In genomic region chr10:118844731-118845573, GRCh38 we compare ENCODE assay signal across 20 cellular contexts.
DNase-seq lines count a peak whose midpoint lies in the region; ATAC-seq, FAIRE-seq and TF ChIP-seq lines count a peak whose summit lies in the region.
"Had no signal": no experiment of that assay in that cellular context is flagged by ENCODE, and none has a peak within 500 bp of the region (broad histone marks: within the 10 kb centered on the region; RNA-seq: fewer than 3 reads in every experiment).

No MANE protein-coding gene starts in this region.

- no peaks in the 10 kb centered on the region for H3K36me3 Mint-ChIP-seq in progenitor cell of endocrine pancreas (ENCODE audit: insufficient read depth)
- H3K36me3 Mint-ChIP-seq: activated CD4-positive, alpha-beta memory T cell treated with anti-CD3 and anti-CD28 coated beads for 36 hours; natural killer cell treated with Interleukin-12 subunit alpha and Interleukin-12 subunit beta and Interleukin-15 and Interleukin-18, amount 100 ng/mL, for 72 hours had no signal

- DNase-seq in HK-2 (ENCODE audit: unreplicated experiment) (peak; percentile 31), RPMI7951 (ENCODE audit: low read depth) (peak; percentile 13), fibroblast of villous mesenchyme (ENCODE audit: low read depth) (peak; percentile 54), progenitor cell of endocrine pancreas (ENCODE audit: low spot score, unreplicated experiment) (no peak), pons (ENCODE audit: low spot score) (no peak), ecto neural progenitor cell (ENCODE audit: low spot score) (no peak), GM12892 (ENCODE audit: insufficient read length) (no peak)
- DNase-seq: activated CD4-positive, alpha-beta memory T cell treated with anti-CD3 and anti-CD28 coated beads for 36 hours; aorta; BE2C; NCI-H1417 treated with DMSO at 0.1 percent for 48 hours; NCI-H345; right lobe of liver; stimulated activated CD4-positive, alpha-beta T cell treated with anti-CD3 and anti-CD28 coated beads, Interleukin-2, amount 100 ng/mL, for 48 hours had no signal

- no peak overlapping the region for H3K4me3 Mint-ChIP-seq in progenitor cell of endocrine pancreas (ENCODE audit: low read depth)
- H3K4me3 Mint-ChIP-seq: activated CD4-positive, alpha-beta memory T cell treated with anti-CD3 and anti-CD28 coated beads for 36 hours; natural killer cell treated with Interleukin-12 subunit alpha and Interleukin-12 subunit beta and Interleukin-15 and Interleukin-18, amount 100 ng/mL, for 72 hours had no signal

- no peaks in the 10 kb centered on the region for H3K9me3 Mint-ChIP-seq in progenitor cell of endocrine pancreas (ENCODE audit: low read depth)
- H3K9me3 Mint-ChIP-seq: activated CD4-positive, alpha-beta memory T cell treated with anti-CD3 and anti-CD28 coated beads for 36 hours; natural killer cell treated with Interleukin-12 subunit alpha and Interleukin-12 subunit beta and Interleukin-15 and Interleukin-18, amount 100 ng/mL, for 72 hours had no signal

- H3K4me1 Mint-ChIP-seq in progenitor cell of endocrine pancreas (ENCODE audit: low read depth) = peaks cover 5% of the 10 kb centered on the region

- H3K27ac Mint-ChIP-seq in progenitor cell of endocrine pancreas = peak overlapping the region; percentile 17
- H3K27ac Mint-ChIP-seq: activated CD4-positive, alpha-beta memory T cell treated with anti-CD3 and anti-CD28 coated beads for 36 hours; activated T-helper 2 cell treated with anti-CD3 and anti-CD28 coated beads, Interferon-gamma antibody, Interleukin-2, Interleukin-4, amounts not matched to agents 10 μg/mL and 5 μg/mL and 100 μg/mL, durations not matched to agents 14 hours and 24 hours and 36 hours; natural killer cell treated with Interleukin-12 subunit alpha and Interleukin-12 subunit beta and Interleukin-15 and Interleukin-18, amount 100 ng/mL, for 72 hours had no signal

- H3K27me3 Mint-ChIP-seq in progenitor cell of endocrine pancreas = peaks cover 7% of the 10 kb centered on the region
- H3K27me3 Mint-ChIP-seq: activated CD4-positive, alpha-beta memory T cell treated with anti-CD3 and anti-CD28 coated beads for 36 hours had no signal

- FAIRE-seq in GM12892 (lab: Jason Lieb, UNC) = no peak
- FAIRE-seq: GM19239 had no signal

- no peak overlapping the region for H3K4me3 ChIP-seq in fibroblast of villous mesenchyme (ENCODE audit: low read depth, low read length)
- H3K4me3 ChIP-seq: lung, right lobe of liver, thoracic aorta had no signal

- ATAC-seq in GM21447 (IDR thresholded peaks at IDR 0.05; ENCODE audit: unreplicated experiment) = no peak
- ATAC-seq: natural killer cell treated with Interleukin-12 subunit alpha and Interleukin-12 subunit beta and Interleukin-15 and Interleukin-18, amount 100 ng/mL, for 72 hours had no signal

- no peak for TF ChIP-seq POLR2A in GM12892 (IDR thresholded peaks at IDR 0.05; ENCODE audit: low read depth, low read length)

- TF ChIP-seq CTCF in fibroblast of villous mesenchyme (IDR thresholded peaks at IDR 0.05; ENCODE audit: insufficient read depth, low read depth, low read length) = no peak
- no peak for TF ChIP-seq CTCF in progenitor cell of endocrine pancreas (IDR thresholded peaks at IDR 0.05; ENCODE audit: unreplicated experiment)

Comparison
In these comparisons a context has a peak if more than half of its experiments do, and no peak if none do; other contexts are left out.
1. DNase-seq: peak in HK-2 (single experiment), RPMI7951 (single experiment) and fibroblast of villous mesenchyme (single experiment); none in progenitor cell of endocrine pancreas (single experiment), pons (single experiment), ecto neural progenitor cell (single experiment) and GM12892 (single experiment).